Comparison of ENCODE assay signal across 9 cellular contexts in genomic region chr10:92572362-92573090, GRCh38. TPM values are rescaled to one million over a fixed set of nuclear protein-coding genes. Genes with fewer than 3 reads are reported as not detected.
DNase-seq lines count a peak whose midpoint lies in the region; ATAC-seq, FAIRE-seq and TF ChIP-seq lines count a peak whose summit lies in the region.
"Had no signal": no experiment of that assay in that cellular context is flagged by ENCODE, and none has a peak within 500 bp of the region (broad histone marks: within the 10 kb centered on the region; RNA-seq: fewer than 3 reads in every experiment).

No MANE protein-coding gene starts in this region.

- RAD21 ChIA-PET in GM12878 (lab: Charles Lee; ENCODE audit: unreplicated experiment), result interaction anchor here (0.9 to 5.9 kb wide), 7 partner anchors 10 to 777 kb away, joined by 3 to 69 read pairs (median 3); no protein-coding TSS in a partner anchor

- peaks cover 45% of the 10 kb centered on the region for H3K79me2 ChIP-seq in GM12878 (ENCODE audit: control insufficient read depth, insufficient read depth, low read length)

- SMC1A ChIA-PET in GM12878 (lab: Charles Lee; ENCODE audit: uncharacterized antibody, unreplicated experiment), result interaction anchor here (0.9 to 10.3 kb wide), 15 partner anchors 9 to 484 kb away, joined by 3 to 106 read pairs (median 4); partner anchors contain the start of genes EXOC6 and KIF11

- ATAC-seq in GM12878 (no peak), GM21447 (IDR thresholded peaks at IDR 0.05; ENCODE audit: unreplicated experiment) (no peak), GM21390 (IDR thresholded peaks at IDR 0.05; ENCODE audit: unreplicated experiment) (no peak)

- intact Hi-C loops in A673 (cut with micrococcal nuclease; ENCODE audit: unreplicated experiment), result loop anchor here (5.0 kb wide), 1 partner anchor 485 kb away; no protein-coding TSS in a partner anchor
- intact Hi-C loops in GM12878 (cut with micrococcal nuclease; ENCODE audit: unreplicated experiment), result loop anchor here (10.0 kb wide), 1 partner anchor 488 kb away; no protein-coding TSS in a partner anchor

- H3K4me3 ChIP-seq in A673 (ENCODE audit: low read depth, low read length, poor library complexity, severe bottlenecking) (peak overlapping the region; percentile 83), GM12878 (peak overlapping the region; percentile 82), mesodermal cell (ENCODE audit: extremely low read depth, insufficient read depth, low read length, poor library complexity, severe bottlenecking) (peak overlapping the region; percentile 68)

- DNase-seq in A673 (ENCODE audit: low spot score) (no peak), HK-2 (ENCODE audit: unreplicated experiment) (peak; percentile 30), GM12878 (ENCODE audit: low read depth, low spot score) (no peak), iPS-NIHi7 (ENCODE audit: extremely low spot score) (no peak), DMS53 (lab: John Stamatoyannopoulos, UW) (no peak)

- TSS peak; percentile 61 for BruUV-seq in A673 (replicated peaks; lab: Mats Ljungman, UMichigan)
- TSS peak; percentile 75 for BruUV-seq in GM12878 (replicated peaks; lab: Mats Ljungman, UMichigan)

- TF ChIP-seq POLR2A in GM12878 (IDR thresholded peaks at IDR 0.05; ENCODE audit: low read depth, low read length), result no peak

- no peak overlapping the region; the same call in 1 of the 2 replicates for H2AFZ ChIP-seq in GM12878 (ENCODE audit: control insufficient read depth, low read depth, low read length)

- no peaks in the 10 kb centered on the region for H3K27me3 ChIP-seq in A673 (replicated peaks; ENCODE audit: insufficient read depth, low read depth, low read length, poor library complexity)
- no peaks in the 10 kb centered on the region for H3K27me3 ChIP-seq in GM12878 (replicated peaks in 1 of 2; ENCODE audit: control insufficient read depth in 2 of 2, insufficient read depth in 2 of 2, low read length in 1 of 2)

- TF ChIP-seq CTCF in A673 (conservative IDR thresholded peaks at IDR 0.05; ENCODE audit: low read depth, low read length) (no peak), GM12878 (IDR thresholded peaks at IDR 0.05 in 2 of 3, conservative IDR thresholded peaks at IDR 0.05 in 1 of 3; ENCODE audit: control insufficient read depth in 2 of 3, extremely low read depth in 1 of 3, insufficient read depth in 1 of 3, low read depth in 3 of 3, low read length in 3 of 3) (no peak)

- no peak for TF ChIP-seq RAD21 in GM12878 (IDR thresholded peaks at IDR 0.05; ENCODE audit: insufficient read depth, low read depth, low read length)

- CTCF ChIA-PET in A673 (lab: Charles Lee) (interaction anchor here (2.4 kb wide), 1 partner anchor 55 kb away, joined by 29 read pairs; no protein-coding TSS in a partner anchor), GM12878 (lab: Yijun Ruan, JAX) (interaction anchor here (0.6 to 9.2 kb wide), 11 partner anchors 18 to 476 kb away, joined by 3 to 179 read pairs (median 5); no protein-coding TSS in a partner anchor)

- no peak for FAIRE-seq in GM12878 (lab: Jason Lieb, UNC)
- FAIRE-seq: endometrium had no signal

- H3K9ac ChIP-seq in GM12878 (ENCODE audit: control insufficient read depth, insufficient read depth, low read length), result peak overlapping the region; percentile 76

- H3K4me1 ChIP-seq in A673 (ENCODE audit: insufficient read depth, low read length, poor library complexity, severe bottlenecking) (peaks cover 17% of the 10 kb centered on the region), GM12878 (ENCODE audit: control insufficient read depth, insufficient read depth, low read length) (peaks cover 10% of the 10 kb centered on the region), mesodermal cell (ENCODE audit: control insufficient read depth, insufficient read depth, low read length, poor library complexity, severe bottlenecking) (peaks cover 18% of the 10 kb centered on the region)

- in situ Hi-C loops in GM12878 (cut with MboI), result loop anchor here (5.0 kb wide), 1 partner anchor 55 kb away; no protein-coding TSS in a partner anchor

- H3K36me3 ChIP-seq in A673 (ENCODE audit: insufficient read depth, low read length, poor library complexity, severe bottlenecking), result peaks cover 8% of the 10 kb centered on the region
- H3K36me3 ChIP-seq in GM12878 (ENCODE audit: control insufficient read depth in 2 of 2, insufficient read depth in 2 of 2, low read length in 1 of 2), result no peaks in the 10 kb centered on the region; a peak in 1 of 4 replicates
- peaks cover 9% of the 10 kb centered on the region for H3K36me3 ChIP-seq in mesodermal cell (ENCODE audit: control insufficient read depth, insufficient read depth, low read length)

- no peak for TF ChIP-seq EP300 in GM12878 (IDR thresholded peaks at IDR 0.05; ENCODE audit: borderline replicate concordance in 1 of 2, control insufficient read depth in 1 of 2, low read depth in 2 of 2, low read length in 2 of 2)

- H3K27ac ChIP-seq in A673 (ENCODE audit: low read depth, low read length, poor library complexity, severe bottlenecking) (peak overlapping the region; percentile 93), GM12878 (ENCODE audit: control insufficient read depth, insufficient read depth) (no peak overlapping the region; the same call in 1 of the 2 replicates), mesodermal cell (ENCODE audit: low read depth, low read length, severe bottlenecking) (peak overlapping the region; percentile 95)

- 58% methylated on average over 8 of the region's 8 CpGs for WGBS in GM12878 (ENCODE audit: insufficient coverage, insufficient replicate concordance, low lambda C conversion rate, missing lambda C conversion rate)
- WGBS in mesodermal cell (ENCODE audit: insufficient coverage in 2 of 2), 2 experiments, result 31 to 38% methylated on average over 7 to 8 of the region's 8 CpGs

- H3K9me3 ChIP-seq in A673 (ENCODE audit: low read depth, low read length, poor library complexity, severe bottlenecking) (no peaks in the 10 kb centered on the region), GM12878 (replicated peaks; ENCODE audit: control insufficient read depth, insufficient read depth, low read length) (no peaks in the 10 kb centered on the region), mesodermal cell (ENCODE audit: control insufficient read depth, low read length) (no peaks in the 10 kb centered on the region)

- no peaks in the 10 kb centered on the region for H4K20me1 ChIP-seq in GM12878 (ENCODE audit: control insufficient read depth, insufficient read depth)

- peak overlapping the region; percentile 85 for H3K4me2 ChIP-seq in GM12878 (ENCODE audit: control insufficient read depth, insufficient read depth)

- POLR2A ChIA-PET in A673 (lab: Charles Lee; ENCODE audit: low non-redundant PET), result interaction anchor here (0.6 kb wide), 1 partner anchor 121 kb away, joined by 4 read pairs; no protein-coding TSS in a partner anchor
- POLR2A ChIA-PET in GM12878 (lab: Charles Lee), result interaction anchor here (0.6 to 2.5 kb wide), 4 partner anchors 18 to 623 kb away, joined by 3 to 8 read pairs (median 3); partner anchors contain the start of gene KIF11

RNA-seq across cellular contexts. Expression of gene IDE, which starts 1.4 kb away (rescaled TPM):
- 87.8 and 92.1 TPM in 2 replicates for total RNA-seq in A673 (2021)
- 58.3 and 58.9 TPM in 2 replicates for total RNA-seq in GM12878 (2013; cell fraction: nucleolus; rRNA removed)
- 33.4 and 38.4 TPM in 2 replicates for total RNA-seq in GM12878 (2014; rRNA removed)
- total RNA-seq in GM12878 (2014; rRNA removed; fragmentation: Illumina TruSeq; extraction: Trizol), result 42.8 and 46.2 TPM in 2 replicates
- 45.4 and 51.9 TPM in 2 replicates for total RNA-seq in GM12878 (2021)
- polyA plus RNA-seq in GM12878 (2011; ENCODE audit: low read depth), result 8.2 TPM
- 30.4 and 38.3 TPM in 2 replicates for polyA plus RNA-seq in GM12878 (2011; rRNA removed)
- 14.4 and 15.8 TPM in 2 replicates for polyA plus RNA-seq in GM12878 (2011; cell fraction: cytosol; rRNA removed)
- 27.5 and 33.5 TPM in 2 replicates for polyA plus RNA-seq in GM12878 (2011; cell fraction: nucleus; rRNA removed)
- polyA plus RNA-seq in GM12878 (2012), result 9.0 and 12.8 TPM in 2 replicates
- 33.8 and 42.2 TPM in 2 replicates for polyA plus RNA-seq in GM12878 (2014; fragmentation: Illumina TruSeq; extraction: Trizol)
- polyA plus RNA-seq in GM12878 (2014; fragmentation: Nextera tagmentation; extraction: Ambion mirVana), result 10 to 100 TPM; 11.6 to 13.1 TPM
- 15.4 and 19.1 TPM in 2 replicates for polyA plus RNA-seq in GM12878 (2014; rRNA removed)
- polyA plus RNA-seq in GM12878 (2016; fragmentation: Nextera tagmentation; extraction: Ambion mirVana), result 10 to 100 TPM; 53.4 to 54.5 TPM
- polyA minus RNA-seq in GM12878 (2011; rRNA and poly(A)+ RNA removed), result 46.4 and 81.8 TPM in 2 replicates
- polyA minus RNA-seq in GM12878 (2011; cell fraction: cytosol; rRNA and poly(A)+ RNA removed), result 16.0 and 28.6 TPM in 2 replicates
- 16.0 and 21.8 TPM in 2 replicates for polyA minus RNA-seq in GM12878 (2011; cell fraction: nucleus; rRNA and poly(A)+ RNA removed)
- polyA plus RNA-seq in mesodermal cell (2013, experiment 1 of 2), result 23.1 TPM
- 25.6 TPM for polyA plus RNA-seq in mesodermal cell (2013, experiment 2 of 2)

RNA-seq across cellular contexts. Expression of gene KIF11, which starts 20.4 kb away (rescaled TPM):
- total RNA-seq in A673 (2021) (91.4 and 92.0 TPM in 2 replicates), GM12878 (2014; rRNA removed) (40.3 and 50.5 TPM in 2 replicates), GM12878 (2014; rRNA removed; fragmentation: Illumina TruSeq; extraction: Trizol) (76.8 and 79.8 TPM in 2 replicates), GM12878 (2021) (41.4 and 43.6 TPM in 2 replicates)
- total RNA-seq in GM12878 (2013; cell fraction: nucleolus; rRNA removed), result 20.1 and 20.5 TPM in 2 replicates
- polyA plus RNA-seq in GM12878 (2011; ENCODE audit: low read depth), result 10.8 TPM
- polyA plus RNA-seq in GM12878 (2011; rRNA removed) (33.4 and 63.3 TPM in 2 replicates), GM12878 (2014; fragmentation: Illumina TruSeq; extraction: Trizol) (61.6 and 84.4 TPM in 2 replicates), GM12878 (2014; fragmentation: Nextera tagmentation; extraction: Ambion mirVana) (10 to 100 TPM; 14.1 to 17.9 TPM), GM12878 (2014; rRNA removed) (26.9 and 28.7 TPM in 2 replicates), GM12878 (2016; fragmentation: Nextera tagmentation; extraction: Ambion mirVana) (10 to 100 TPM; 67.4 to 73.8 TPM)
- polyA plus RNA-seq in GM12878 (2011; cell fraction: cytosol; rRNA removed), result 10.6 and 13.2 TPM in 2 replicates
- 10.4 and 15.3 TPM in 2 replicates for polyA plus RNA-seq in GM12878 (2011; cell fraction: nucleus; rRNA removed)
- polyA plus RNA-seq in GM12878 (2012), result 19.3 and 24.6 TPM in 2 replicates
- polyA minus RNA-seq in GM12878 (2011; rRNA and poly(A)+ RNA removed), result 19.5 and 28.5 TPM in 2 replicates
- 14.4 and 22.2 TPM in 2 replicates for polyA minus RNA-seq in GM12878 (2011; cell fraction: cytosol; rRNA and poly(A)+ RNA removed)
- 6.3 and 10.8 TPM in 2 replicates for polyA minus RNA-seq in GM12878 (2011; cell fraction: nucleus; rRNA and poly(A)+ RNA removed)
- polyA plus RNA-seq in mesodermal cell (2013, experiment 1 of 2), result 35.3 TPM
- polyA plus RNA-seq in mesodermal cell (2013, experiment 2 of 2), result 46.0 TPM
